1 cellular context compared by ENCODE assay signal in the genomic region with DNA sequence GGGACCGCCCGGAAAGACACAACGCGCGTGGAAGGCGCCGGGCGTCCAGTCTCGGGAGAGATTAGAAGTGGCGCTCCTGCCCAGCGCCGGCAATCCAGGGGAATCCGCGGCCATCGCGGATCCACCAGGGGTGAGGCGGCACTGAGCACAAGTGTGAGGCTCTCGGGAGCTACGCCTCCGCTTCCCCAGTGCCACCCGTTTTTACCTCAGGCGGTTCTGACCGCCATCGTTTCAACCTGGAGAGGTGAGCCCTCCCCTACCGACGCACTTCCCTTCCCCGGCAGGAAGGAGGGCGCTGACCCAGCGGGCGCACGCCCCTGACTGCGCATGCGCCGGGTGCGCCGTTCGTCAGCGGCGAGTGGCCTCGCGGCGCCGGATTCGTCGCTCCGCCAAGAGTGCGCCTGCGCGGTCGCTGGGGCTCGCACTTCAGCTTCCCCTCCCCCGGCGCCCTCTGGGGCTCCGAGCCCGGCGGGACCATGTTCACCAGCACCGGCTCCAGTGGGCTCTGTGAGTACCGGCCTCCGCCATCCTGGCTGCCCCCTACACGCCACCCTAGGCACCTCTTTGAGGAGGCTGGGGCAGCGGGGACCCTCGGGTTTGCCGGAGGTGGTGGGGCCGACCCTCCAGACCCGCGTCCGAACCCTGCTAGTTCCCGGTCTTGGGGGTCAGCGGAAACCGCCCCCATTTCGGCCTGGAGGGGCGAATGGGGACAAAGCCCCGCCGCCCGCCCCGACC.
TF ChIP-seq lines count a peak whose summit lies in the region.

A gene with protein sequence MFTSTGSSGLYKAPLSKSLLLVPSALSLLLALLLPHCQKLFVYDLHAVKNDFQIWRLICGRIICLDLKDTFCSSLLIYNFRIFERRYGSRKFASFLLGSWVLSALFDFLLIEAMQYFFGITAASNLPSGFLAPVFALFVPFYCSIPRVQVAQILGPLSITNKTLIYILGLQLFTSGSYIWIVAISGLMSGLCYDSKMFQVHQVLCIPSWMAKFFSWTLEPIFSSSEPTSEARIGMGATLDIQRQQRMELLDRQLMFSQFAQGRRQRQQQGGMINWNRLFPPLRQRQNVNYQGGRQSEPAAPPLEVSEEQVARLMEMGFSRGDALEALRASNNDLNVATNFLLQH (plus strand): TSS at position 422 of the 735 bp plus-strand sequence. CDS start 55 bp downstream, at position 477.

TF ChIP-seq in GM12878, 131 proteins besides CTCF, POLR2A, EP300 and RAD21 (continued from another document and continues in another):
- no peak for TF ChIP-seq CHD4 (IDR thresholded peaks at IDR 0.05)
- no peak for TF ChIP-seq WRNIP1 (IDR thresholded peaks at IDR 0.05; ENCODE audit: borderline replicate concordance, low read depth, low read length)
- TF ChIP-seq CEBPB (IDR thresholded peaks at IDR 0.05; ENCODE audit: borderline replicate concordance in 1 of 2, low read depth in 2 of 2, low read length in 2 of 2), result no peak
- no peak for TF ChIP-seq FOXM1 (IDR thresholded peaks at IDR 0.05; ENCODE audit: low read depth, low read length)
- peak; percentile 30 for TF ChIP-seq SMAD1 (IDR thresholded peaks at IDR 0.05; ENCODE audit: low read depth, partially characterized antibody)
- TF ChIP-seq, protein P1, sequence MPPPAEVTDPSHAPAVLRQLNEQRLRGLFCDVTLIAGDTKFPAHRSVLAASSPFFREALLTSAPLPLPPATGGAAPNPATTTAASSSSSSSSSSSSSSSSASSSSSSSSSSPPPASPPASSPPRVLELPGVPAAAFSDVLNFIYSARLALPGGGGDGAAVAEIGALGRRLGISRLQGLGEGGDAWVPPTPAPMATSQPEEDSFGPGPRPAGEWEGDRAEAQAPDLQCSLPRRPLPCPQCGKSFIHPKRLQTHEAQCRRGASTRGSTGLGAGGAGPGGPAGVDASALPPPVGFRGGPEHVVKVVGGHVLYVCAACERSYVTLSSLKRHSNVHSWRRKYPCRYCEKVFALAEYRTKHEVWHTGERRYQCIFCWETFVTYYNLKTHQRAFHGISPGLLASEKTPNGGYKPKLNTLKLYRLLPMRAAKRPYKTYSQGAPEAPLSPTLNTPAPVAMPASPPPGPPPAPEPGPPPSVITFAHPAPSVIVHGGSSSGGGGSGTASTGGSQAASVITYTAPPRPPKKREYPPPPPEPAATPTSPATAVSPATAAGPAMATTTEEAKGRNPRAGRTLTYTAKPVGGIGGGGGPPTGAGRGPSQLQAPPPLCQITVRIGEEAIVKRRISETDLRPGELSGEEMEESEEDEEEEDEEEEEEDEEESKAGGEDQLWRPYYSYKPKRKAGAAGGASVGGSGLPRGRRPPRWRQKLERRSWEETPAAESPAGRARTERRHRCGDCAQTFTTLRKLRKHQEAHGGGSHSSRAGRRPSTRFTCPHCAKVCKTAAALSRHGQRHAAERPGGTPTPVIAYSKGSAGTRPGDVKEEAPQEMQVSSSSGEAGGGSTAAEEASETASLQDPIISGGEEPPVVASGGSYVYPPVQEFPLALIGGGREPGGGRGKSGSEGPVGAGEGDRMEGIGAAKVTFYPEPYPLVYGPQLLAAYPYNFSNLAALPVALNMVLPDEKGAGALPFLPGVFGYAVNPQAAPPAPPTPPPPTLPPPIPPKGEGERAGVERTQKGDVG (CRISPR knock-in tag; IDR thresholded peaks at IDR 0.05), result no peak
- TF ChIP-seq MYC (IDR thresholded peaks at IDR 0.05; ENCODE audit: insufficient read depth, insufficient read length, insufficient replicate concordance, low read length, severe bottlenecking), result peak; percentile 93
- TF ChIP-seq TARDBP (IDR thresholded peaks at IDR 0.05; ENCODE audit: borderline replicate concordance), result no peak
- TF ChIP-seq, protein P2, sequence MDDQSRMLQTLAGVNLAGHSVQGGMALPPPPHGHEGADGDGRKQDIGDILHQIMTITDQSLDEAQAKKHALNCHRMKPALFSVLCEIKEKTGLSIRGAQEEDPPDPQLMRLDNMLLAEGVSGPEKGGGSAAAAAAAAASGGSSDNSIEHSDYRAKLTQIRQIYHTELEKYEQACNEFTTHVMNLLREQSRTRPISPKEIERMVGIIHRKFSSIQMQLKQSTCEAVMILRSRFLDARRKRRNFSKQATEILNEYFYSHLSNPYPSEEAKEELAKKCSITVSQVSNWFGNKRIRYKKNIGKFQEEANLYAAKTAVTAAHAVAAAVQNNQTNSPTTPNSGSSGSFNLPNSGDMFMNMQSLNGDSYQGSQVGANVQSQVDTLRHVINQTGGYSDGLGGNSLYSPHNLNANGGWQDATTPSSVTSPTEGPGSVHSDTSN (IDR thresholded peaks at IDR 0.05; ENCODE audit: insufficient replicate concordance, low read depth, low read length), result no peak
- TF ChIP-seq ZNF24 (IDR thresholded peaks at IDR 0.05), result no peak
- no peak for TF ChIP-seq YBX1 (IDR thresholded peaks at IDR 0.05)
- no peak; the same call in 1 of the 2 replicates for TF ChIP-seq GATAD2B (conservative IDR thresholded peaks at IDR 0.05; ENCODE audit: low read depth)
- no peak for TF ChIP-seq MYB (IDR thresholded peaks at IDR 0.05; ENCODE audit: borderline replicate concordance, low read depth, low read length)
- no peak for TF ChIP-seq NFYA (IDR thresholded peaks at IDR 0.05; ENCODE audit: borderline replicate concordance, low read depth, low read length)
- TF ChIP-seq CREM (IDR thresholded peaks at IDR 0.05; ENCODE audit: low read depth), result peak; percentile 82; the same call in 1 of the 2 replicates
- TF ChIP-seq KAT2A (conservative IDR thresholded peaks at IDR 0.05; ENCODE audit: control insufficient read depth, low read depth, low read length), result no peak
- TF ChIP-seq, protein P3, sequence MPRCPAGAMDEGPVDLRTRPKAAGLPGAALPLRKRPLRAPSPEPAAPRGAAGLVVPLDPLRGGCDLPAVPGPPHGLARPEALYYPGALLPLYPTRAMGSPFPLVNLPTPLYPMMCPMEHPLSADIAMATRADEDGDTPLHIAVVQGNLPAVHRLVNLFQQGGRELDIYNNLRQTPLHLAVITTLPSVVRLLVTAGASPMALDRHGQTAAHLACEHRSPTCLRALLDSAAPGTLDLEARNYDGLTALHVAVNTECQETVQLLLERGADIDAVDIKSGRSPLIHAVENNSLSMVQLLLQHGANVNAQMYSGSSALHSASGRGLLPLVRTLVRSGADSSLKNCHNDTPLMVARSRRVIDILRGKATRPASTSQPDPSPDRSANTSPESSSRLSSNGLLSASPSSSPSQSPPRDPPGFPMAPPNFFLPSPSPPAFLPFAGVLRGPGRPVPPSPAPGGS (IDR thresholded peaks at IDR 0.05; ENCODE audit: borderline replicate concordance, insufficient read depth, low read depth, low read length, poor library complexity, severe bottlenecking), result no peak
- TF ChIP-seq YY1 (IDR thresholded peaks at IDR 0.05; ENCODE audit: low read depth, low read length), result peak; percentile 94
- TF ChIP-seq ESRRA (IDR thresholded peaks at IDR 0.05; ENCODE audit: low read length), result no peak
- TF ChIP-seq NBN (IDR thresholded peaks at IDR 0.05), result peak; percentile 72; the same call in 1 of the 2 replicates
- TF ChIP-seq SREBF2 (IDR thresholded peaks at IDR 0.05; ENCODE audit: low read length), result no peak
- TF ChIP-seq POLR2AphosphoS2 (IDR thresholded peaks at IDR 0.05; ENCODE audit: low read depth, low read length), result peak; percentile 68
- TF ChIP-seq, protein P4, sequence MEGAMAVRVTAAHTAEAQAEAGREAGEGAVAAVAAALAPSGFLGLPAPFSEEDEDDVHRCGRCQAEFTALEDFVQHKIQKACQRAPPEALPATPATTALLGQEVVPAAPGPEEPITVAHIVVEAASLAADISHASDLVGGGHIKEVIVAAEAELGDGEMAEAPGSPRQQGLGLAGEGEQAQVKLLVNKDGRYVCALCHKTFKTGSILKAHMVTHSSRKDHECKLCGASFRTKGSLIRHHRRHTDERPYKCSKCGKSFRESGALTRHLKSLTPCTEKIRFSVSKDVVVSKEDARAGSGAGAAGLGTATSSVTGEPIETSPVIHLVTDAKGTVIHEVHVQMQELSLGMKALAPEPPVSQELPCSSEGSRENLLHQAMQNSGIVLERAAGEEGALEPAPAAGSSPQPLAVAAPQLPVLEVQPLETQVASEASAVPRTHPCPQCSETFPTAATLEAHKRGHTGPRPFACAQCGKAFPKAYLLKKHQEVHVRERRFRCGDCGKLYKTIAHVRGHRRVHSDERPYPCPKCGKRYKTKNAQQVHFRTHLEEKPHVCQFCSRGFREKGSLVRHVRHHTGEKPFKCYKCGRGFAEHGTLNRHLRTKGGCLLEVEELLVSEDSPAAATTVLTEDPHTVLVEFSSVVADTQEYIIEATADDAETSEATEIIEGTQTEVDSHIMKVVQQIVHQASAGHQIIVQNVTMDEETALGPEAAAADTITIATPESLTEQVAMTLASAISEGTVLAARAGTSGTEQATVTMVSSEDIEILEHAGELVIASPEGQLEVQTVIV (IDR thresholded peaks at IDR 0.05; ENCODE audit: borderline replicate concordance, partially characterized antibody), result no peak
- no peak for TF ChIP-seq STAT3 (IDR thresholded peaks at IDR 0.05; ENCODE audit: low read depth, low read length)
- no peak for TF ChIP-seq ETV6 (conservative IDR thresholded peaks at IDR 0.05 in 1 of 2, IDR thresholded peaks at IDR 0.05 in 1 of 2; ENCODE audit: borderline replicate concordance in 1 of 2, low read depth in 1 of 2)
- TF ChIP-seq RAD51 (IDR thresholded peaks at IDR 0.05), result no peak
- TF ChIP-seq, protein P5, sequence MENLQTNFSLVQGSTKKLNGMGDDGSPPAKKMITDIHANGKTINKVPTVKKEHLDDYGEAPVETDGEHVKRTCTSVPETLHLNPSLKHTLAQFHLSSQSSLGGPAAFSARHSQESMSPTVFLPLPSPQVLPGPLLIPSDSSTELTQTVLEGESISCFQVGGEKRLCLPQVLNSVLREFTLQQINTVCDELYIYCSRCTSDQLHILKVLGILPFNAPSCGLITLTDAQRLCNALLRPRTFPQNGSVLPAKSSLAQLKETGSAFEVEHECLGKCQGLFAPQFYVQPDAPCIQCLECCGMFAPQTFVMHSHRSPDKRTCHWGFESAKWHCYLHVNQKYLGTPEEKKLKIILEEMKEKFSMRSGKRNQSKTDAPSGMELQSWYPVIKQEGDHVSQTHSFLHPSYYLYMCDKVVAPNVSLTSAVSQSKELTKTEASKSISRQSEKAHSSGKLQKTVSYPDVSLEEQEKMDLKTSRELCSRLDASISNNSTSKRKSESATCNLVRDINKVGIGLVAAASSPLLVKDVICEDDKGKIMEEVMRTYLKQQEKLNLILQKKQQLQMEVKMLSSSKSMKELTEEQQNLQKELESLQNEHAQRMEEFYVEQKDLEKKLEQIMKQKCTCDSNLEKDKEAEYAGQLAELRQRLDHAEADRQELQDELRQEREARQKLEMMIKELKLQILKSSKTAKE (IDR thresholded peaks at IDR 0.05; ENCODE audit: low read depth, poor library complexity, severe bottlenecking), result no peak
- TF ChIP-seq CREB1 (IDR thresholded peaks at IDR 0.05; ENCODE audit: low read depth), result peak; percentile 81
- 0 out of 2 replicates have a peak, but pooled peaks have one; percentile 21 for TF ChIP-seq ATF7 (IDR thresholded peaks at IDR 0.05; ENCODE audit: low read depth)
- TF ChIP-seq, protein P6, sequence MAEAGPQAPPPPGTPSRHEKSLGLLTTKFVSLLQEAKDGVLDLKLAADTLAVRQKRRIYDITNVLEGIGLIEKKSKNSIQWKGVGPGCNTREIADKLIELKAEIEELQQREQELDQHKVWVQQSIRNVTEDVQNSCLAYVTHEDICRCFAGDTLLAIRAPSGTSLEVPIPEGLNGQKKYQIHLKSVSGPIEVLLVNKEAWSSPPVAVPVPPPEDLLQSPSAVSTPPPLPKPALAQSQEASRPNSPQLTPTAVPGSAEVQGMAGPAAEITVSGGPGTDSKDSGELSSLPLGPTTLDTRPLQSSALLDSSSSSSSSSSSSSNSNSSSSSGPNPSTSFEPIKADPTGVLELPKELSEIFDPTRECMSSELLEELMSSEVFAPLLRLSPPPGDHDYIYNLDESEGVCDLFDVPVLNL (IDR thresholded peaks at IDR 0.05; ENCODE audit: low read depth, low read length), result peak; percentile 71
- TF ChIP-seq, protein P7, sequence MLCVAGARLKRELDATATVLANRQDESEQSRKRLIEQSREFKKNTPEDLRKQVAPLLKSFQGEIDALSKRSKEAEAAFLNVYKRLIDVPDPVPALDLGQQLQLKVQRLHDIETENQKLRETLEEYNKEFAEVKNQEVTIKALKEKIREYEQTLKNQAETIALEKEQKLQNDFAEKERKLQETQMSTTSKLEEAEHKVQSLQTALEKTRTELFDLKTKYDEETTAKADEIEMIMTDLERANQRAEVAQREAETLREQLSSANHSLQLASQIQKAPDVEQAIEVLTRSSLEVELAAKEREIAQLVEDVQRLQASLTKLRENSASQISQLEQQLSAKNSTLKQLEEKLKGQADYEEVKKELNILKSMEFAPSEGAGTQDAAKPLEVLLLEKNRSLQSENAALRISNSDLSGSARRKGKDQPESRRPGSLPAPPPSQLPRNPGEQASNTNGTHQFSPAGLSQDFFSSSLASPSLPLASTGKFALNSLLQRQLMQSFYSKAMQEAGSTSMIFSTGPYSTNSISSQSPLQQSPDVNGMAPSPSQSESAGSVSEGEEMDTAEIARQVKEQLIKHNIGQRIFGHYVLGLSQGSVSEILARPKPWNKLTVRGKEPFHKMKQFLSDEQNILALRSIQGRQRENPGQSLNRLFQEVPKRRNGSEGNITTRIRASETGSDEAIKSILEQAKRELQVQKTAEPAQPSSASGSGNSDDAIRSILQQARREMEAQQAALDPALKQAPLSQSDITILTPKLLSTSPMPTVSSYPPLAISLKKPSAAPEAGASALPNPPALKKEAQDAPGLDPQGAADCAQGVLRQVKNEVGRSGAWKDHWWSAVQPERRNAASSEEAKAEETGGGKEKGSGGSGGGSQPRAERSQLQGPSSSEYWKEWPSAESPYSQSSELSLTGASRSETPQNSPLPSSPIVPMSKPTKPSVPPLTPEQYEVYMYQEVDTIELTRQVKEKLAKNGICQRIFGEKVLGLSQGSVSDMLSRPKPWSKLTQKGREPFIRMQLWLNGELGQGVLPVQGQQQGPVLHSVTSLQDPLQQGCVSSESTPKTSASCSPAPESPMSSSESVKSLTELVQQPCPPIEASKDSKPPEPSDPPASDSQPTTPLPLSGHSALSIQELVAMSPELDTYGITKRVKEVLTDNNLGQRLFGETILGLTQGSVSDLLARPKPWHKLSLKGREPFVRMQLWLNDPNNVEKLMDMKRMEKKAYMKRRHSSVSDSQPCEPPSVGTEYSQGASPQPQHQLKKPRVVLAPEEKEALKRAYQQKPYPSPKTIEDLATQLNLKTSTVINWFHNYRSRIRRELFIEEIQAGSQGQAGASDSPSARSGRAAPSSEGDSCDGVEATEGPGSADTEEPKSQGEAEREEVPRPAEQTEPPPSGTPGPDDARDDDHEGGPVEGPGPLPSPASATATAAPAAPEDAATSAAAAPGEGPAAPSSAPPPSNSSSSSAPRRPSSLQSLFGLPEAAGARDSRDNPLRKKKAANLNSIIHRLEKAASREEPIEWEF (IDR thresholded peaks at IDR 0.05; ENCODE audit: insufficient replicate concordance, low read depth, low read length), result no peak
- TF ChIP-seq MXI1 (IDR thresholded peaks at IDR 0.05; ENCODE audit: low read depth, low read length), result peak; percentile 70
- peak; percentile 58; the same call in 1 of the 2 replicates for TF ChIP-seq DPF2 (IDR thresholded peaks at IDR 0.05)
- TF ChIP-seq, protein P8, sequence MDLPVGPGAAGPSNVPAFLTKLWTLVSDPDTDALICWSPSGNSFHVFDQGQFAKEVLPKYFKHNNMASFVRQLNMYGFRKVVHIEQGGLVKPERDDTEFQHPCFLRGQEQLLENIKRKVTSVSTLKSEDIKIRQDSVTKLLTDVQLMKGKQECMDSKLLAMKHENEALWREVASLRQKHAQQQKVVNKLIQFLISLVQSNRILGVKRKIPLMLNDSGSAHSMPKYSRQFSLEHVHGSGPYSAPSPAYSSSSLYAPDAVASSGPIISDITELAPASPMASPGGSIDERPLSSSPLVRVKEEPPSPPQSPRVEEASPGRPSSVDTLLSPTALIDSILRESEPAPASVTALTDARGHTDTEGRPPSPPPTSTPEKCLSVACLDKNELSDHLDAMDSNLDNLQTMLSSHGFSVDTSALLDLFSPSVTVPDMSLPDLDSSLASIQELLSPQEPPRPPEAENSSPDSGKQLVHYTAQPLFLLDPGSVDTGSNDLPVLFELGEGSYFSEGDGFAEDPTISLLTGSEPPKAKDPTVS (IDR thresholded peaks at IDR 0.05; ENCODE audit: low read depth, low read length), result no peak
- TF ChIP-seq TCF7 (IDR thresholded peaks at IDR 0.05; ENCODE audit: borderline replicate concordance), result no peak
- peak; percentile 80 for TF ChIP-seq SPI1 (IDR thresholded peaks at IDR 0.05; ENCODE audit: borderline replicate concordance, insufficient read depth, low read depth, low read length)
